ENCODE assay signal across 27 cellular contexts in the genomic region with DNA sequence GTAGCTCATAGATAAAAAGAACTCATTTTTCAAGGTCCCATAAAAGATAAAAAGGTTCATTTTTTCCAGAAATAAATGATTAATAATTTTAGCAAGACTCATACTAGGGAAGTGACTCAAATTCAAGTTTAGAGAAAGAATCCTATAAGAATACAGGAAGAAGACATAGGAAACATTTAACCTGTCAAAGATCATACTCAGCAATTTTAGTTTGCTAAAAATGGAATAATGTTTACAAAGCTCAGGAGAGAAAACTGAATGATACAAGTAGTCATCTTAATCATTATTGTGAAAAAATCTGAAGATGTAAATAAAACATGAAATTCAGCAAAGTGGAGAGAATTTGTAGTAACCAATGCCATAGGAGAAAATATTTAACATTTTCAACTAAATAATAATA.
"Had no signal": no experiment of that assay in that cellular context is flagged by ENCODE, and none has a peak within 500 bp of the region (broad histone marks: within the 10 kb centered on the region; RNA-seq: fewer than 3 reads in every experiment).

No MANE protein-coding gene starts in this region.

- FAIRE-seq: colon, endometrium, endothelial cell of umbilical vein had no signal

- ATAC-seq: effector memory CD8-positive, alpha-beta T cell; esophagus mucosa; foreskin keratinocyte; gastrocnemius medialis; gastroesophageal sphincter; heart left ventricle; heart right ventricle had no signal

- H3K4me3 ChIP-seq: colonic mucosa, coronary artery, dorsolateral prefrontal cortex, esophagus muscularis mucosa, esophagus squamous epithelium, gastrocnemius medialis, gastroesophageal sphincter, heart left ventricle, heart right ventricle had no signal

- H3K4me1 ChIP-seq: colonic mucosa, esophagus muscularis mucosa, esophagus squamous epithelium, foreskin keratinocyte, gastrocnemius medialis, gastroesophageal sphincter, heart left ventricle, heart right ventricle had no signal

- H3K27me3 ChIP-seq: colonic mucosa, dorsolateral prefrontal cortex, esophagus muscularis mucosa, esophagus squamous epithelium, foreskin keratinocyte, gastrocnemius medialis, gastroesophageal sphincter, heart left ventricle, heart right ventricle had no signal

- DNase-seq: colonic mucosa; cortex of kidney; dermis blood vessel endothelial cell; dorsolateral prefrontal cortex; effector CD4-positive, alpha-beta T cell; effector CD8-positive, alpha-beta T cell; effector memory CD4-positive, alpha-beta T cell; effector memory CD8-positive, alpha-beta T cell; endodermal cell; erythroblast; esophagus squamous epithelium; foreskin fibroblast; foreskin keratinocyte; foreskin melanocyte; gastrocnemius medialis; glutamatergic neuron; head of caudate nucleus; heart left ventricle; heart right ventricle had no signal

- H3K36me3 ChIP-seq: colonic mucosa, esophagus muscularis mucosa, esophagus squamous epithelium, gastrocnemius medialis, gastroesophageal sphincter, heart left ventricle, heart right ventricle had no signal

- H3K27ac ChIP-seq: colonic mucosa, coronary artery, dorsolateral prefrontal cortex, epithelial cell of prostate, esophagus muscularis mucosa, esophagus squamous epithelium, foreskin keratinocyte, gastrocnemius medialis, gastroesophageal sphincter, heart left ventricle, heart right ventricle had no signal

- H3K9me3 ChIP-seq: colonic mucosa, esophagus muscularis mucosa, esophagus squamous epithelium, gastrocnemius medialis, gastroesophageal sphincter, heart left ventricle had no signal
